ENCODE assay signal across 8 cellular contexts in the genomic region with DNA sequence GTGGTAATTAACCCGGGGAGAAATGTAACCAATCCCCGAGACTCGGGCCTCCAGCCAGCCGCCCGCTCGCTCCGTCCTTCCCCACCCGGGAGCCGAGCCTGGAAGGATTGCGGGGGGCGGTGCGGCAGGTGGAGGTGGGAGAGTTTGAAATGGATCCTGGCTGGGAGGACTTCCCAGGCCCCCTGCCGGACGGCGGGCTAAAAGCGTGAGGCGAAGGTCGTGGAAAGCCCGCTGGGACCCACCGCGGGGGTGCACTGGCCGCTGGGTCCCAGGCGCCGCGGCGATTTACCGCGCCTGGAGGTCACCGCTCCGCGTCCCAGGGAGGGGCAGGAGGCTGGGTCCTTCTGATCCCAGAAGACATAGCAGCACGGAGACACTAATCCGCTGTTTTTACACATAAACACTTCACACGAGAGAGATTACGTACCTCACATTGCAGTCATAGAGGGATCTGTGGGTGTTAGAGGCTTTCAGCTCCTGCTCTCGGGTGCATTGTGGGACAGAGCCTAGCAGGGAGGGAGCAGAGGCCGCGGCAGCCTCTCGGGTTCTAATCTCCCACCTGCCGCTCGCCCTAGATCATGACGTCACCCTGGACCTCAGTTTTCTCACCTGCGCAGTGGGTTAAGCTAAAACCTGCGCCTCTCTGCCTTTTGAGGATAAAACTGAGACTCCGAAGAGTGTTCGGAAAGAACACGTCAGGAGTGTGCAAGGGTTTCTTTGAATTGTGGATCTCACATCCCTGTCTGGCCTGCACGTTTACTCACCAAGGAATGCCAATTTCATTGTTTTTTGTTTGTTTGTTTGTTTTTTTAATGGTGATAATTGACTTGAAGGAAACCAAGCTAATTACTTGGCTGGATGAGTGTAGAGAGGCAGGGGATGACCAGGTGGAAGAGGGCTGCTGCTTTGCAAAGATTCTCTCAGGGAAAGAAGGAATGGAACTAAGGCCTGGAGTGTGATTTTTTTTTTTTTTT. TPM values are rescaled to one million over a fixed set of nuclear protein-coding genes. Genes with fewer than 3 reads are reported as not detected.
DNase-seq lines count a peak whose midpoint lies in the region; ATAC-seq and TF ChIP-seq lines count a peak whose summit lies in the region.

No MANE protein-coding gene starts in this region.

- ATAC-seq in GM18867 (IDR thresholded peaks at IDR 0.05; ENCODE audit: unreplicated experiment) (peak; percentile 36), HG03060 (IDR thresholded peaks at IDR 0.05; ENCODE audit: low read depth, unreplicated experiment) (peak; percentile 17), upper lobe of left lung (ENCODE audit: low FRiP score in 2 of 2) (peak; percentile 53 to 72)

- peak in 1 of 4 donors; percentile 2 for TF ChIP-seq EP300 in upper lobe of left lung (IDR thresholded peaks at IDR 0.05)

- TF ChIP-seq POLR2A in upper lobe of left lung (IDR thresholded peaks at IDR 0.05): peak in 1 of 4 donors; percentile 28

- H3K9me3 ChIP-seq in neuron (ENCODE audit: low read length) (no peaks in the 10 kb centered on the region), upper lobe of left lung (no peaks in the 10 kb centered on the region)

- WGBS in upper lobe of left lung, 2 donors: 11 to 13% methylated on average over 27 to 48 of the region's 48 CpGs

- H3K4me3 Mint-ChIP-seq in activated T-cell treated with anti-CD3 and anti-CD28 coated beads, Interleukin-2, amount 50 U/mL, for 24 hours: peak overlapping the region; percentile 79

- H3K4me1 ChIP-seq in neuron (ENCODE audit: insufficient read depth, low read length): peaks cover 17% of the 10 kb centered on the region
- H3K4me1 ChIP-seq in upper lobe of left lung: peaks cover 0 to 18% (median 5%) of the 10 kb centered on the region in 4 donors

- H3K4me1 Mint-ChIP-seq in activated T-cell treated with anti-CD3 and anti-CD28 coated beads, Interleukin-2, amount 50 U/mL, for 24 hours (ENCODE audit: low read depth): peaks cover 27% of the 10 kb centered on the region

- H3K9me3 Mint-ChIP-seq in activated T-cell treated with anti-CD3 and anti-CD28 coated beads, Interleukin-2, amount 50 U/mL, for 24 hours: no peaks in the 10 kb centered on the region

- H3K27me3 ChIP-seq in neuron (ENCODE audit: insufficient read depth, low read length) (peaks cover 12% of the 10 kb centered on the region), upper lobe of left lung (no peaks in the 10 kb centered on the region)

- H3K27ac Mint-ChIP-seq in activated T-cell treated with anti-CD3 and anti-CD28 coated beads, Interleukin-2, amount 50 U/mL, for 24 hours: peak overlapping the region; percentile 93

- H2AFZ ChIP-seq in neuron (ENCODE audit: low read depth, low read length): peak overlapping the region; percentile 85

- H3K36me3 Mint-ChIP-seq in activated T-cell treated with anti-CD3 and anti-CD28 coated beads, Interleukin-2, amount 50 U/mL, for 24 hours (ENCODE audit: low read depth): no peaks in the 10 kb centered on the region

- H3K36me3 ChIP-seq in neuron (ENCODE audit: insufficient read depth, low read length): no peaks in the 10 kb centered on the region
- no peaks in the 10 kb centered on the region for H3K36me3 ChIP-seq in upper lobe of left lung

- peaks cover 12% of the 10 kb centered on the region for H3K27me3 Mint-ChIP-seq in activated T-cell treated with anti-CD3 and anti-CD28 coated beads, Interleukin-2, amount 50 U/mL, for 24 hours

- TF ChIP-seq CTCF in fibroblast of pulmonary artery (IDR thresholded peaks at IDR 0.05; ENCODE audit: low read length, missing control alignments) (peak; percentile 27), upper lobe of left lung (IDR thresholded peaks at IDR 0.05) (peak in 4 of 6 experiments; percentile 42 to 71 (median 50))

- H3K4me3 ChIP-seq in fibroblast of pulmonary artery (replicated peaks; ENCODE audit: low read depth, low read length): peak overlapping the region; percentile 65
- H3K4me3 ChIP-seq in neuron (ENCODE audit: low read length): peak overlapping the region; percentile 57
- H3K4me3 ChIP-seq in upper lobe of left lung: peak overlapping the region; percentile 24 to 65 (median 58)

- H3K27ac ChIP-seq in upper lobe of left lung: peak overlapping the region; percentile 86 to 97 (median 89)

- DNase-seq in AG08395 (ENCODE audit: low spot score): peak; percentile 35
- DNase-seq in NCI-H524 (lab: John Stamatoyannopoulos, UW): peak; percentile 56 to 79
- DNase-seq in activated T-cell treated with anti-CD3 and anti-CD28 coated beads, Interleukin-2, amount 50 U/mL, for 24 hours: peak; percentile 74
- peak; percentile 31 for DNase-seq in fibroblast of pulmonary artery (ENCODE audit: low read depth)
- DNase-seq in upper lobe of left lung: peak; percentile 62 to 91

RNA-seq across cellular contexts. Expression of gene TMEM9, which starts 17.1 kb away (rescaled TPM):
- 10 to 100 TPM; 29.3 to 73.6 (median 59.2) TPM for total RNA-seq in upper lobe of left lung

RNA-seq across cellular contexts. Expression of gene IGFN1, which starts 19.3 kb away (rescaled TPM):
- total RNA-seq in upper lobe of left lung: 1 to 10 TPM in 1 of 6 donors, under 1 TPM in 3, not detected in 2; 0.11 to 6.3 (median 0.79) TPM

RNA-seq across cellular contexts. Expression of gene ASCL5, which starts 44.4 kb away (rescaled TPM):
- total RNA-seq in upper lobe of left lung: not detected

RNA-seq across cellular contexts. Expression of gene CACNA1S, which starts 59.1 kb away (rescaled TPM):
- under 1 TPM in 3 of 6 donors, not detected in 3; 0.03 to 0.30 (median 0.10) TPM for total RNA-seq in upper lobe of left lung

Comparison
In these comparisons a context has a peak if more than half of its experiments do, and no peak if none do; other contexts are left out.
1. Peak in every context shown above with its lines: DNase-seq, ATAC-seq, H3K4me3 ChIP-seq and H3K27ac ChIP-seq.